In genomic region chr13:27283906-27284523, GRCh38 we compare ENCODE assay signal across 9 cellular contexts. TPM values are rescaled to one million over a fixed set of nuclear protein-coding genes. Genes with fewer than 3 reads are reported as not detected.
DNase-seq lines count a peak whose midpoint lies in the region; TF ChIP-seq lines count a peak whose summit lies in the region.
"Had no signal": no experiment of that assay in that cellular context is flagged by ENCODE, and none has a peak within 500 bp of the region (broad histone marks: within the 10 kb centered on the region; RNA-seq: fewer than 3 reads in every experiment).

No MANE protein-coding gene starts in this region.

- H3K4me1 ChIP-seq in HEK293 (ENCODE audit: control insufficient read depth, insufficient read depth, low read length) = 0 out of 2 replicates have a peak, but pooled peaks cover 4% of the 10 kb centered on the region

- H3K36me3 Mint-ChIP-seq in activated CD4-positive, alpha-beta memory T cell treated with anti-CD3 and anti-CD28 coated beads for 36 hours = no peaks in the 10 kb centered on the region
- H3K36me3 Mint-ChIP-seq in activated T-helper 1 cell treated with anti-CD3 and anti-CD28 coated beads, Interleukin-12 subunit alpha, Interleukin-12 subunit beta, Interleukin-2, Interleukin-4 antibody, amounts not matched to agents 30 ng/mL and 10 ng/mL and 1 ng/mL, durations not matched to agents 14 hours and 24 hours and 36 hours (ENCODE audit: low read depth) = no peaks in the 10 kb centered on the region

- TF ChIP-seq CTCF in C4-2B (conservative IDR thresholded peaks at IDR 0.05) (peak; percentile 35), HEK293 (tag by site-specific recombination; IDR thresholded peaks at IDR 0.05) (peak; percentile 47; the same call in 1 of the 2 replicates)

- intact Hi-C loops in activated CD4-positive, alpha-beta memory T cell treated with anti-CD3 and anti-CD28 coated beads for 36 hours (cut with micrococcal nuclease) = loop anchor here (1.0 kb wide), 1 partner anchor 299 kb away; no protein-coding TSS in a partner anchor
- intact Hi-C loops in activated T-helper 1 cell treated with anti-CD3 and anti-CD28 coated beads, Interleukin-12 subunit alpha, Interleukin-12 subunit beta, Interleukin-2, Interleukin-4 antibody, amounts not matched to agents 30 ng/mL and 10 ng/mL and 1 ng/mL, durations not matched to agents 14 hours and 24 hours and 36 hours (cut with micrococcal nuclease) = no loop called here

- H3K4me3 ChIP-seq in HEK293 (ENCODE audit: low read depth, low read length) = no peak overlapping the region

- H3K9me3 ChIP-seq in HEK293 (ENCODE audit: control insufficient read depth, insufficient read depth, low read depth, low read length) = no peaks in the 10 kb centered on the region

- no peak overlapping the region for H3K27ac ChIP-seq in C4-2B
- no peak overlapping the region for H3K27ac ChIP-seq in HEK293 (ENCODE audit: extremely low read depth, low read depth, low read length)

- no peaks in the 10 kb centered on the region for H3K9me3 Mint-ChIP-seq in activated CD4-positive, alpha-beta memory T cell treated with anti-CD3 and anti-CD28 coated beads for 36 hours
- no peaks in the 10 kb centered on the region for H3K9me3 Mint-ChIP-seq in activated T-helper 1 cell treated with anti-CD3 and anti-CD28 coated beads, Interleukin-12 subunit alpha, Interleukin-12 subunit beta, Interleukin-2, Interleukin-4 antibody, amounts not matched to agents 30 ng/mL and 10 ng/mL and 1 ng/mL, durations not matched to agents 14 hours and 24 hours and 36 hours
- H3K9me3 Mint-ChIP-seq: dendritic cell treated with granulocyte-macrophage colony-stimulating factor and Interleukin-4, amounts not matched to agents 40 ng/mL and 50 ng/mL, for 4 days had no signal

- H3K4me1 Mint-ChIP-seq in activated CD4-positive, alpha-beta memory T cell treated with anti-CD3 and anti-CD28 coated beads for 36 hours (ENCODE audit: low read depth) = no peaks in the 10 kb centered on the region
- H3K4me1 Mint-ChIP-seq in activated T-helper 1 cell treated with anti-CD3 and anti-CD28 coated beads, Interleukin-12 subunit alpha, Interleukin-12 subunit beta, Interleukin-2, Interleukin-4 antibody, amounts not matched to agents 30 ng/mL and 10 ng/mL and 1 ng/mL, durations not matched to agents 14 hours and 24 hours and 36 hours (ENCODE audit: low read depth) = no peaks in the 10 kb centered on the region

- no peak overlapping the region for H3K27ac Mint-ChIP-seq in activated CD4-positive, alpha-beta memory T cell treated with anti-CD3 and anti-CD28 coated beads for 36 hours
- no peak overlapping the region for H3K27ac Mint-ChIP-seq in activated T-helper 1 cell treated with anti-CD3 and anti-CD28 coated beads, Interleukin-12 subunit alpha, Interleukin-12 subunit beta, Interleukin-2, Interleukin-4 antibody, amounts not matched to agents 30 ng/mL and 10 ng/mL and 1 ng/mL, durations not matched to agents 14 hours and 24 hours and 36 hours
- H3K27ac Mint-ChIP-seq: dendritic cell treated with granulocyte-macrophage colony-stimulating factor and Interleukin-4, amounts not matched to agents 40 ng/mL and 50 ng/mL, for 4 days had no signal

- CTCF ChIA-PET in HEK293 (lab: Yijun Ruan, JAX) = interaction anchor here (0.6 to 1.1 kb wide), 3 partner anchors 12 to 338 kb away, joined by 3 to 4 read pairs (median 3); no protein-coding TSS in a partner anchor
- CTCF ChIA-PET in activated CD4-positive, alpha-beta memory T cell treated with anti-CD3 and anti-CD28 coated beads for 36 hours (lab: Charles Lee) = interaction anchor here (0.7 to 2.6 kb wide), 7 partner anchors 9 to 337 kb away, joined by 3 to 23 read pairs (median 3); partner anchors contain the start of gene RASL11A

- no peaks in the 10 kb centered on the region for H3K27me3 Mint-ChIP-seq in activated CD4-positive, alpha-beta memory T cell treated with anti-CD3 and anti-CD28 coated beads for 36 hours
- no peaks in the 10 kb centered on the region for H3K27me3 Mint-ChIP-seq in activated T-helper 1 cell treated with anti-CD3 and anti-CD28 coated beads, Interleukin-12 subunit alpha, Interleukin-12 subunit beta, Interleukin-2, Interleukin-4 antibody, amounts not matched to agents 30 ng/mL and 10 ng/mL and 1 ng/mL, durations not matched to agents 14 hours and 24 hours and 36 hours (ENCODE audit: insufficient read depth)
- H3K27me3 Mint-ChIP-seq: dendritic cell treated with granulocyte-macrophage colony-stimulating factor and Interleukin-4, amounts not matched to agents 40 ng/mL and 50 ng/mL, for 4 days had no signal

- DNase-seq in activated CD4-positive, alpha-beta memory T cell treated with anti-CD3 and anti-CD28 coated beads for 36 hours = peak; percentile 51
- DNase-seq in left kidney (ENCODE audit: low read depth, low spot score) (peak; percentile 26), SKM-1 treated with dmso at 0.1 percent for 144 hours (lab: John Stamatoyannopoulos, UW; ENCODE audit: unreplicated experiment) (no peak), NCI-H128 (lab: John Stamatoyannopoulos, UW; ENCODE audit: unreplicated experiment) (no peak)
- DNase-seq in activated T-helper 1 cell treated with anti-CD3 and anti-CD28 coated beads, Interleukin-12 subunit alpha, Interleukin-12 subunit beta, Interleukin-2, Interleukin-4 antibody, amounts not matched to agents 30 ng/mL and 10 ng/mL and 1 ng/mL, durations not matched to agents 14 hours and 24 hours and 36 hours (ENCODE audit: low spot score) = no peak
- DNase-seq in stimulated activated naive CD4-positive, alpha-beta T cell (lab: John Stamatoyannopoulos, UW) = no peak

- POLR2A ChIA-PET in HEK293 (lab: Yijun Ruan, JAX) = no interaction called here
- POLR2A ChIA-PET in activated CD4-positive, alpha-beta memory T cell treated with anti-CD3 and anti-CD28 coated beads for 36 hours (lab: Charles Lee) = interaction anchor here (0.6 kb wide), 1 partner anchor 299 kb away, joined by 6 read pairs; no protein-coding TSS in a partner anchor

- H3K4me3 Mint-ChIP-seq in activated CD4-positive, alpha-beta memory T cell treated with anti-CD3 and anti-CD28 coated beads for 36 hours = no peak overlapping the region
- H3K4me3 Mint-ChIP-seq in activated T-helper 1 cell treated with anti-CD3 and anti-CD28 coated beads, Interleukin-12 subunit alpha, Interleukin-12 subunit beta, Interleukin-2, Interleukin-4 antibody, amounts not matched to agents 30 ng/mL and 10 ng/mL and 1 ng/mL, durations not matched to agents 14 hours and 24 hours and 36 hours = no peak overlapping the region
- H3K4me3 Mint-ChIP-seq: dendritic cell treated with granulocyte-macrophage colony-stimulating factor and Interleukin-4, amounts not matched to agents 40 ng/mL and 50 ng/mL, for 4 days had no signal

- H3K36me3 ChIP-seq in HEK293 (ENCODE audit: control insufficient read depth in 2 of 2, insufficient read depth in 1 of 2, low read length in 2 of 2) = no peaks in the 10 kb centered on the region

TF ChIP-seq in HEK293, 187 proteins besides CTCF, POLR2A, EP300 and RAD21:
- TF ChIP-seq PATZ1 (tag by site-specific recombination; IDR thresholded peaks at IDR 0.05) (no peak), ZNF654 (tag by site-specific recombination; IDR thresholded peaks at IDR 0.05; ENCODE audit: low read depth) (peak; percentile 16; the same call in 1 of the 2 replicates)

RNA-seq across cellular contexts. Expression of gene RASL11A, which starts 13.4 kb away (rescaled TPM):
- total RNA-seq in activated CD4-positive, alpha-beta memory T cell treated with anti-CD3 and anti-CD28 coated beads for 36 hours = 1 to 10 TPM; 4.8 to 6.8 TPM
- 1.9 and 3.2 TPM in 2 replicates for total RNA-seq in activated T-helper 1 cell treated with anti-CD3 and anti-CD28 coated beads, Interleukin-12 subunit alpha, Interleukin-12 subunit beta, Interleukin-2, Interleukin-4 antibody, amounts not matched to agents 30 ng/mL and 10 ng/mL and 1 ng/mL, durations not matched to agents 14 hours and 24 hours and 36 hours

RNA-seq across cellular contexts. Expression of gene RPL21, which starts 32.7 kb away (rescaled TPM):
- total RNA-seq in activated CD4-positive, alpha-beta memory T cell treated with anti-CD3 and anti-CD28 coated beads for 36 hours = 1,000 to 10,000 TPM; 1,539 to 1,545 TPM
- 1,045 and 1,084 TPM in 2 replicates for total RNA-seq in activated T-helper 1 cell treated with anti-CD3 and anti-CD28 coated beads, Interleukin-12 subunit alpha, Interleukin-12 subunit beta, Interleukin-2, Interleukin-4 antibody, amounts not matched to agents 30 ng/mL and 10 ng/mL and 1 ng/mL, durations not matched to agents 14 hours and 24 hours and 36 hours

Comparison
In these comparisons a context has a peak if more than half of its experiments do, and no peak if none do; other contexts are left out.
1. DNase-seq: peak in activated CD4-positive, alpha-beta memory T cell treated with anti-CD3 and anti-CD28 coated beads for 36 hours (single experiment) and left kidney (single experiment); none in SKM-1 treated with dmso at 0.1 percent for 144 hours (single experiment), activated T-helper 1 cell treated with anti-CD3 and anti-CD28 coated beads, Interleukin-12 subunit alpha, Interleukin-12 subunit beta, Interleukin-2, Interleukin-4 antibody, amounts not matched to agents 30 ng/mL and 10 ng/mL and 1 ng/mL, durations not matched to agents 14 hours and 24 hours and 36 hours (single experiment), NCI-H128 (single experiment) and stimulated activated naive CD4-positive, alpha-beta T cell (0 of 6).